In the genomic region with DNA sequence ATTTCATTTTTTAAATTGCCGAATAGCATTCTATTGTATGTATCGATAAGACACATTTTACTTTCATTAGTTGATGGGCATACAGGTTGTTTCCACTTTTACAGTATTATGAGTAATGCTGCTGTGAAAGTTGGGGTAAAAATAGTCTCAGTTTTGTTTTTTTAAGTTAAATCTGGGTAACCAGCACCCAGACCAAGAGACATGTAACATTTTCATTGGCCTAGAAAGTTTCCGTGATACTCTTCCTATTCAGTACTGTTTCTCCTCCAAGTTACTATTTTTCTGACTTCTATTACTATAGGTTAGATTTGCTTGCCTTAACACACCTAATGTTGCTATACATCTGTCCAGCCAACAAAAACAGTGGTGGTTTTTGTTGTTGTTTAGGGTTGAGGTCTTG, we compare ENCODE assay signal across 12 cellular contexts. TPM values are rescaled to one million over a fixed set of nuclear protein-coding genes. Genes with fewer than 3 reads are reported as not detected.
A peak's percentile ranks its signal among the peaks of the same experiment; 100 is the strongest.
DNase-seq lines count a peak whose midpoint lies in the region; ATAC-seq and TF ChIP-seq lines count a peak whose summit lies in the region.
"Had no signal": no experiment of that assay in that cellular context is flagged by ENCODE, and none has a peak within 500 bp of the region (broad histone marks: within the 10 kb centered on the region; RNA-seq: fewer than 3 reads in every experiment).

No MANE protein-coding gene starts in this region.

- DNase-seq in CD14-positive monocyte (ENCODE audit: low spot score) (no peak), HEK293T (ENCODE audit: extremely low spot score) (no peak), NCI-H2107 treated with DMSO at 0.1 percent for 48 hours (lab: John Stamatoyannopoulos, UW; ENCODE audit: unreplicated experiment) (no peak), NCI-H226 (no peak)
- DNase-seq: colonic mucosa; NCI-H1092; stimulated activated CD4-positive, alpha-beta T cell treated with anti-CD3 and anti-CD28 coated beads, Interleukin-4, amount 100 ng/mL, for 24 hours had no signal

- peak; percentile 78 for ATAC-seq in GM18867 (IDR thresholded peaks at IDR 0.05; ENCODE audit: unreplicated experiment)
- peak; percentile 68 for ATAC-seq in HG02885 (IDR thresholded peaks at IDR 0.05; ENCODE audit: poor library complexity, unreplicated experiment)
- peak; percentile 66 for ATAC-seq in activated T-helper 17 cell treated with anti-CD3 and anti-CD28 coated beads, Interleukin-2, amount 50 U/mL, for 72 hours (replicated peaks)
- no peak for ATAC-seq in GM19324 (IDR thresholded peaks at IDR 0.05; ENCODE audit: low FRiP score, unreplicated experiment)
- ATAC-seq: gastroesophageal sphincter had no signal

- H3K4me3 Mint-ChIP-seq in CD14-positive monocyte, result no peak overlapping the region
- H3K4me3 Mint-ChIP-seq in activated T-helper 17 cell treated with anti-CD3 and anti-CD28 coated beads, Interleukin-2, amount 50 U/mL, for 72 hours, result peak overlapping the region; percentile 64

- CTCF ChIA-PET in HEK293T (lab: Yijun Ruan, JAX), result no interaction called here

- intact Hi-C loops in CD14-positive monocyte (cut with micrococcal nuclease), result no loop called here

- H3K36me3 Mint-ChIP-seq in CD14-positive monocyte, result peaks cover 11 to 21% of the 10 kb centered on the region in 2 donors
- H3K36me3 Mint-ChIP-seq in activated T-helper 17 cell treated with anti-CD3 and anti-CD28 coated beads, Interleukin-2, amount 50 U/mL, for 72 hours (ENCODE audit: low read depth), result peaks cover 64% of the 10 kb centered on the region

- no peak for TF ChIP-seq CTCF in CD14-positive monocyte (IDR thresholded peaks at IDR 0.05)

- H3K4me1 Mint-ChIP-seq in CD14-positive monocyte, result peaks cover 18% of the 10 kb centered on the region
- peaks cover 49% of the 10 kb centered on the region for H3K4me1 Mint-ChIP-seq in activated T-helper 17 cell treated with anti-CD3 and anti-CD28 coated beads, Interleukin-2, amount 50 U/mL, for 72 hours

- peaks cover 0 to under 1% (median 0%) of the 10 kb centered on the region in 3 donors for H3K27me3 Mint-ChIP-seq in CD14-positive monocyte (ENCODE audit: low read depth in 3 of 3)
- no peaks in the 10 kb centered on the region for H3K27me3 Mint-ChIP-seq in activated T-helper 17 cell treated with anti-CD3 and anti-CD28 coated beads, Interleukin-2, amount 50 U/mL, for 72 hours

- no peaks in the 10 kb centered on the region for H3K9me3 Mint-ChIP-seq in CD14-positive monocyte
- no peaks in the 10 kb centered on the region for H3K9me3 Mint-ChIP-seq in activated T-helper 17 cell treated with anti-CD3 and anti-CD28 coated beads, Interleukin-2, amount 50 U/mL, for 72 hours

- POLR2A ChIA-PET in HEK293T (lab: Yijun Ruan, JAX), result interaction anchor here (1.4 kb wide), 1 partner anchor 12 kb away, joined by 3 read pairs; a partner anchor contains a TSS

- H3K27ac Mint-ChIP-seq in CD14-positive monocyte, result peak overlapping the region in 5 of 7 donors; percentile 8 to 56 (median 35)
- peak overlapping the region; percentile 57 for H3K27ac Mint-ChIP-seq in activated T-helper 17 cell treated with anti-CD3 and anti-CD28 coated beads, Interleukin-2, amount 50 U/mL, for 72 hours

TF ChIP-seq in HEK293T, 16 proteins besides CTCF, POLR2A, EP300 and RAD21:
- TF ChIP-seq NFRKB (IDR thresholded peaks at IDR 0.05) (no peak), FOXA1 (IDR thresholded peaks at IDR 0.05) (no peak), FOXM1 (IDR thresholded peaks at IDR 0.05; ENCODE audit: borderline replicate concordance) (no peak), CTBP1 (IDR thresholded peaks at IDR 0.05; ENCODE audit: borderline replicate concordance) (no peak), HDGF (IDR thresholded peaks at IDR 0.05; ENCODE audit: borderline replicate concordance) (no peak), ARNT (IDR thresholded peaks at IDR 0.05) (no peak), ELF4 (IDR thresholded peaks at IDR 0.05) (no peak), SP1 (IDR thresholded peaks at IDR 0.05) (no peak), ZNF384 (IDR thresholded peaks at IDR 0.05) (no peak), SUZ12 (IDR thresholded peaks at IDR 0.05) (no peak), TARDBP (IDR thresholded peaks at IDR 0.05) (no peak), FOXK2 (IDR thresholded peaks at IDR 0.05) (no peak), L3MBTL2 (conservative IDR thresholded peaks at IDR 0.05) (no peak), BHLHE40 (IDR thresholded peaks at IDR 0.05; ENCODE audit: borderline replicate concordance) (no peak), LEF1 (IDR thresholded peaks at IDR 0.05; ENCODE audit: borderline replicate concordance) (no peak)
- TF ChIP-seq, protein P1, sequence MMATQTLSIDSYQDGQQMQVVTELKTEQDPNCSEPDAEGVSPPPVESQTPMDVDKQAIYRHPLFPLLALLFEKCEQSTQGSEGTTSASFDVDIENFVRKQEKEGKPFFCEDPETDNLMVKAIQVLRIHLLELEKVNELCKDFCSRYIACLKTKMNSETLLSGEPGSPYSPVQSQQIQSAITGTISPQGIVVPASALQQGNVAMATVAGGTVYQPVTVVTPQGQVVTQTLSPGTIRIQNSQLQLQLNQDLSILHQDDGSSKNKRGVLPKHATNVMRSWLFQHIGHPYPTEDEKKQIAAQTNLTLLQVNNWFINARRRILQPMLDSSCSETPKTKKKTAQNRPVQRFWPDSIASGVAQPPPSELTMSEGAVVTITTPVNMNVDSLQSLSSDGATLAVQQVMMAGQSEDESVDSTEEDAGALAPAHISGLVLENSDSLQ (IDR thresholded peaks at IDR 0.05), result no peak

RNA-seq across cellular contexts. Expression of a gene that starts 12.3 kb away (rescaled TPM):
- 1 to 10 TPM; 7.0 to 8.1 TPM for polyA plus RNA-seq in CD14-positive monocyte
- total RNA-seq in activated T-helper 17 cell treated with anti-CD3 and anti-CD28 coated beads, Interleukin-2, amount 50 U/mL, for 72 hours, result 100 to 1,000 TPM in 1 of 2 donors, 10 to 100 TPM in 1; 70.5 to 150 TPM
